In the genomic region with DNA sequence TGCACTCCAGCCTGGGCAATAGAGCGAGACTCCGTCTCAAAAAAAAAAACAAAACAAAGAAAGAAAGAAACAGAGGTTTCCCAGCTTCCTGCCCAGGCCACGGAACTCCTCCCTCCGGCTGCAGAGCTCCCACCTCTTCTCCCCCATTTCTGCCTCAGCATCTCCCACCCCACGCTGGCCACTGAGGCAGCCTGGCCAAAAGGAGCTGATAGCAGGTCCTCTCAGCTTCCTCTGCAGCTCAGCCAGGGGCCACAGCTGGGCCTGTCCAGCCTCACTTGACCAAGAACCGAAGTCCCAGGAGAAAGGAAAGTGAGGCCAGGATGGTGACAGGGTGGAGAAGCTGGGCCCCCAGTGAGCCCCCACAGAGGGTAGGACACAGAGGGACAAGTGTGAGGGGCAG, we compare ENCODE assay signal across 1 cellular context.
TF ChIP-seq lines count a peak whose summit lies in the region.

No MANE protein-coding gene starts in this region.

TF ChIP-seq in SK-N-SH treated with all-trans-retinoic acid at 6 μM for 48 hours, 23 proteins besides CTCF, POLR2A, EP300 and RAD21 (continued from another document):
- no peak for TF ChIP-seq CREB5 (CRISPR knock-in tag; IDR thresholded peaks at IDR 0.05; ENCODE audit: low read depth)
- no peak for TF ChIP-seq ZFP3 (CRISPR knock-in tag; IDR thresholded peaks at IDR 0.05)
- no peak for TF ChIP-seq GLIS3 (CRISPR knock-in tag; IDR thresholded peaks at IDR 0.05)
- TF ChIP-seq TCF4 (CRISPR knock-in tag; IDR thresholded peaks at IDR 0.05; ENCODE audit: borderline replicate concordance) = no peak
- no peak for TF ChIP-seq ZFP30 (CRISPR knock-in tag; IDR thresholded peaks at IDR 0.05)
- no peak for TF ChIP-seq OSR1 (CRISPR knock-in tag; IDR thresholded peaks at IDR 0.05)
- TF ChIP-seq, protein P1, sequence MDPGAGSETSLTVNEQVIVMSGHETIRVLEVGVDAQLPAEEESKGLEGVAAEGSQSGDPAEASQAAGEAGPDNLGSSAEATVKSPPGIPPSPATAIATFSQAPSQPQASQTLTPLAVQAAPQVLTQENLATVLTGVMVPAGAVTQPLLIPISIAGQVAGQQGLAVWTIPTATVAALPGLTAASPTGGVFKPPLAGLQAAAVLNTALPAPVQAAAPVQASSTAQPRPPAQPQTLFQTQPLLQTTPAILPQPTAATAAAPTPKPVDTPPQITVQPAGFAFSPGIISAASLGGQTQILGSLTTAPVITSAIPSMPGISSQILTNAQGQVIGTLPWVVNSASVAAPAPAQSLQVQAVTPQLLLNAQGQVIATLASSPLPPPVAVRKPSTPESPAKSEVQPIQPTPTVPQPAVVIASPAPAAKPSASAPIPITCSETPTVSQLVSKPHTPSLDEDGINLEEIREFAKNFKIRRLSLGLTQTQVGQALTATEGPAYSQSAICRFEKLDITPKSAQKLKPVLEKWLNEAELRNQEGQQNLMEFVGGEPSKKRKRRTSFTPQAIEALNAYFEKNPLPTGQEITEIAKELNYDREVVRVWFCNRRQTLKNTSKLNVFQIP (CRISPR knock-in tag; IDR thresholded peaks at IDR 0.05; ENCODE audit: borderline replicate concordance, low read depth) = no peak
- TF ChIP-seq TOX (CRISPR knock-in tag; IDR thresholded peaks at IDR 0.05; ENCODE audit: borderline replicate concordance) = no peak
- TF ChIP-seq ISL1 (CRISPR knock-in tag; IDR thresholded peaks at IDR 0.05) = no peak
- no peak for TF ChIP-seq TSHZ2 (CRISPR knock-in tag; IDR thresholded peaks at IDR 0.05)
- no peak for TF ChIP-seq ZNF70 (CRISPR knock-in tag; IDR thresholded peaks at IDR 0.05)
- no peak for TF ChIP-seq SNAI2 (CRISPR knock-in tag; IDR thresholded peaks at IDR 0.05)
- no peak for TF ChIP-seq ARNTL (CRISPR knock-in tag; IDR thresholded peaks at IDR 0.05; ENCODE audit: borderline replicate concordance, low read depth)
